ENCODE assay signal across 8 cellular contexts in the genomic region with DNA sequence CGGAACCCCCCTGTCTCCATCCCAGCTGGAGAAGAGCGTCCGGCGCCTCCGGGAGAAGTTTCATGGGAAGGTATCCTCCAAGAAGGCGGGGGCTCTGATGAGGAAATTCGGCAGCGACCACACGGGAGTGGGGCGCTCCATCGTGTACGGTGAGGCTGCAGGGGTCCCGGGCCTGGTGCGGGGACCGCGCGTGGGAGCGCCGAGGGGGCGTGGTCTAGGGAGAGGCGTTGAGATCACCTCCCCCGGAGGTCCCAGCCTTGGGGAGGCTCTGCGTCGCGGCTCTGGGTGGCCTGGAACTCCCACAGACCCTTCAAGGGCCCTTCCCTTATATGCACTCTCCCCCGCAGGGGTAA. TPM values are rescaled to one million over a fixed set of nuclear protein-coding genes. Genes with fewer than 3 reads are reported as not detected.
DNase-seq lines count a peak whose midpoint lies in the region; ATAC-seq, FAIRE-seq and TF ChIP-seq lines count a peak whose summit lies in the region.

No MANE protein-coding gene starts in this region.

- H3K27me3 ChIP-seq in BLaER1 treated with 17β-estradiol and CSF1 and Interleukin-3, amounts not matched to agents 10 nM and 100 nM: no peaks in the 10 kb centered on the region
- no peaks in the 10 kb centered on the region for H3K27me3 ChIP-seq in duodenal mucosa (ENCODE audit: control insufficient read depth in 1 of 2, insufficient read depth in 2 of 2, low read length in 2 of 2)
- no peaks in the 10 kb centered on the region for H3K27me3 ChIP-seq in vagina

- H3K4me3 Mint-ChIP-seq in T-helper 1 cell treated with Interleukin-12 subunit alpha and Interleukin-12 subunit beta and Interleukin-4 antibody, amounts not matched to agents 30 μg/mL and 1 μg/mL, for 36 hours: peak overlapping the region; percentile 87
- H3K4me3 Mint-ChIP-seq in naive thymus-derived CD8-positive, alpha-beta T cell: peak overlapping the region; percentile 70 to 94 (median 84)

- H3K36me3 Mint-ChIP-seq in T-helper 1 cell treated with Interleukin-12 subunit alpha and Interleukin-12 subunit beta and Interleukin-4 antibody, amounts not matched to agents 30 μg/mL and 1 μg/mL, for 36 hours (ENCODE audit: low read depth): peaks cover 22% of the 10 kb centered on the region
- peaks cover 0 to 25% (median 0%) of the 10 kb centered on the region in 3 donors for H3K36me3 Mint-ChIP-seq in naive thymus-derived CD8-positive, alpha-beta T cell

- peaks cover 7 to 28% (median 19%) of the 10 kb centered on the region in 10 experiments for H3K4me1 ChIP-seq in BLaER1 treated with 17β-estradiol and CSF1 and Interleukin-3, amounts not matched to agents 10 nM and 100 nM
- peaks cover 4 to 5% of the 10 kb centered on the region in 2 donors for H3K4me1 ChIP-seq in duodenal mucosa (ENCODE audit: control insufficient read depth in 1 of 2, insufficient read depth in 2 of 2, low read length in 2 of 2)
- H3K4me1 ChIP-seq in vagina: peaks cover 11% of the 10 kb centered on the region

- in situ Hi-C loops in KBM-7 (cut with MboI; ENCODE audit: low pct_unique_long_range_greater_than_20kb, low sequenced_read_pairs): no loop called here

- POLR2A ChIA-PET in naive thymus-derived CD8-positive, alpha-beta T cell (lab: Charles Lee): interaction anchor here (1.0 kb wide), 1 partner anchor 11 kb away, joined by 3 read pairs; no protein-coding TSS in a partner anchor

- no peak for TF ChIP-seq POLR2A in vagina (IDR thresholded peaks at IDR 0.05)

- TF ChIP-seq CTCF in vagina (IDR thresholded peaks at IDR 0.05): no peak

- ATAC-seq in naive thymus-derived CD8-positive, alpha-beta T cell: peak; percentile 17 to 24

- H3K36me3 ChIP-seq in BLaER1 treated with 17β-estradiol and CSF1 and Interleukin-3, amounts not matched to agents 10 nM and 100 nM: peaks cover 8 to 31% (median 20%) of the 10 kb centered on the region in 11 experiments; a peak in 19 of 22 replicates
- H3K36me3 ChIP-seq in duodenal mucosa (ENCODE audit: control insufficient read depth in 1 of 2, insufficient read depth in 2 of 2, low read length in 2 of 2) (peaks cover 10 to 24% of the 10 kb centered on the region in 2 donors), vagina (peaks cover 0 to 12% of the 10 kb centered on the region in 2 donors)

- H3K9me3 Mint-ChIP-seq in T-helper 1 cell treated with Interleukin-12 subunit alpha and Interleukin-12 subunit beta and Interleukin-4 antibody, amounts not matched to agents 30 μg/mL and 1 μg/mL, for 36 hours: no peaks in the 10 kb centered on the region
- no peaks in the 10 kb centered on the region for H3K9me3 Mint-ChIP-seq in naive thymus-derived CD8-positive, alpha-beta T cell

- peak overlapping the region; percentile 84 to 98 (median 96) for H3K4me2 ChIP-seq in BLaER1 treated with 17β-estradiol and CSF1 and Interleukin-3, amounts not matched to agents 10 nM and 100 nM

- peak overlapping the region; percentile 78 to 91 (median 88) for H3K9ac ChIP-seq in BLaER1 treated with 17β-estradiol and CSF1 and Interleukin-3, amounts not matched to agents 10 nM and 100 nM
- H3K9ac ChIP-seq in duodenal mucosa (ENCODE audit: low read depth in 1 of 2, low read length in 2 of 2): peak overlapping the region in 1 of 2 donors; percentile 88

- H3K4me3 ChIP-seq in BLaER1 treated with 17β-estradiol and CSF1 and Interleukin-3, amounts not matched to agents 10 nM and 100 nM: peak overlapping the region; percentile 78 to 100 (median 97)
- H3K4me3 ChIP-seq in duodenal mucosa (ENCODE audit: low read depth in 1 of 2, low read length in 2 of 2) (peak overlapping the region; percentile 75 to 86), vagina (peak overlapping the region; percentile 93 to 98)

- peak overlapping the region; percentile 73 for H3K27ac Mint-ChIP-seq in T-helper 1 cell treated with Interleukin-12 subunit alpha and Interleukin-12 subunit beta and Interleukin-4 antibody, amounts not matched to agents 30 μg/mL and 1 μg/mL, for 36 hours
- peak overlapping the region in 9 of 10 donors; percentile 52 to 91 (median 74) for H3K27ac Mint-ChIP-seq in naive thymus-derived CD8-positive, alpha-beta T cell

- H3K27ac ChIP-seq in BLaER1 treated with 17β-estradiol and CSF1 and Interleukin-3, amounts not matched to agents 10 nM and 100 nM: peak overlapping the region; percentile 75 to 89 (median 87); a peak in 20 of 22 replicates
- H3K27ac ChIP-seq in duodenal mucosa (ENCODE audit: low read depth, low read length): no peak overlapping the region
- peak overlapping the region; percentile 96 for H3K27ac ChIP-seq in vagina

- no peak for FAIRE-seq in RCC 7860 (lab: Jason Lieb, UNC)

- H3K27me3 Mint-ChIP-seq in T-helper 1 cell treated with Interleukin-12 subunit alpha and Interleukin-12 subunit beta and Interleukin-4 antibody, amounts not matched to agents 30 μg/mL and 1 μg/mL, for 36 hours (ENCODE audit: low read depth): no peaks in the 10 kb centered on the region
- no peaks in the 10 kb centered on the region for H3K27me3 Mint-ChIP-seq in naive thymus-derived CD8-positive, alpha-beta T cell

- no peaks in the 10 kb centered on the region for H3K9me3 ChIP-seq in BLaER1 treated with 17β-estradiol and CSF1 and Interleukin-3, amounts not matched to agents 10 nM and 100 nM (replicated peaks in 1 of 11)
- no peaks in the 10 kb centered on the region for H3K9me3 ChIP-seq in duodenal mucosa (ENCODE audit: control insufficient read depth in 1 of 2, low read length in 2 of 2)
- H3K9me3 ChIP-seq in vagina: no peaks in the 10 kb centered on the region

- intact Hi-C loops in vagina (cut with DNase I): no loop called here

- H3K4me1 Mint-ChIP-seq in T-helper 1 cell treated with Interleukin-12 subunit alpha and Interleukin-12 subunit beta and Interleukin-4 antibody, amounts not matched to agents 30 μg/mL and 1 μg/mL, for 36 hours (ENCODE audit: low read depth): peaks cover 12% of the 10 kb centered on the region
- peaks cover 12 to 23% (median 13%) of the 10 kb centered on the region in 4 donors for H3K4me1 Mint-ChIP-seq in naive thymus-derived CD8-positive, alpha-beta T cell

- peak in 3 of 10 donors; percentile 30 to 49 (median 30) for DNase-seq in naive thymus-derived CD8-positive, alpha-beta T cell
- peak in 1 of 2 donors; percentile 84 for DNase-seq in vagina (ENCODE audit: extremely low spot score in 2 of 2)
- no peak for DNase-seq in KBM-7
- no peak for DNase-seq in DMS53 (lab: John Stamatoyannopoulos, UW)
- no peak for DNase-seq in RCC 7860 (ENCODE audit: low spot score)

- H4K20me1 ChIP-seq in BLaER1 treated with 17β-estradiol and CSF1 and Interleukin-3, amounts not matched to agents 10 nM and 100 nM: peaks cover 0 to 7% (median 0%) of the 10 kb centered on the region in 11 experiments; a peak in 4 of 22 replicates

RNA-seq across cellular contexts. Expression of gene SHFL, which starts 0.8 kb away (rescaled TPM):
- total RNA-seq in naive thymus-derived CD8-positive, alpha-beta T cell: 100 to 1,000 TPM; 109 to 113 TPM
- 10 to 100 TPM; 32.0 to 51.3 (median 34.6) TPM for polyA plus RNA-seq in naive thymus-derived CD8-positive, alpha-beta T cell
- 46.9 TPM for total RNA-seq in vagina

RNA-seq across cellular contexts. Expression of gene ANGPTL6, which starts 15.6 kb away (rescaled TPM):
- 1 to 10 TPM; 1.3 to 1.8 TPM for total RNA-seq in naive thymus-derived CD8-positive, alpha-beta T cell
- under 1 TPM; 0.54 to 0.82 (median 0.65) TPM for polyA plus RNA-seq in naive thymus-derived CD8-positive, alpha-beta T cell
- total RNA-seq in vagina: not detected

RNA-seq across cellular contexts. Expression of gene PPAN, which starts 19.3 kb away (rescaled TPM):
- 100 to 1,000 TPM; 109 to 122 TPM for total RNA-seq in naive thymus-derived CD8-positive, alpha-beta T cell
- polyA plus RNA-seq in naive thymus-derived CD8-positive, alpha-beta T cell: 10 to 100 TPM; 15.7 to 42.7 (median 25.8) TPM
- 55.2 TPM for total RNA-seq in vagina

RNA-seq across cellular contexts. Expression of gene P2RY11, which starts 24.6 kb away (rescaled TPM):
- 10 to 100 TPM; 61.4 to 68.0 TPM for total RNA-seq in naive thymus-derived CD8-positive, alpha-beta T cell
- 1 to 10 TPM; 2.2 to 4.2 (median 2.9) TPM for polyA plus RNA-seq in naive thymus-derived CD8-positive, alpha-beta T cell
- total RNA-seq in vagina: 9.1 TPM

RNA-seq across cellular contexts. Expression of gene EIF3G, which starts 32.8 kb away (rescaled TPM):
- total RNA-seq in naive thymus-derived CD8-positive, alpha-beta T cell: 100 to 1,000 TPM; 363 to 378 TPM
- polyA plus RNA-seq in naive thymus-derived CD8-positive, alpha-beta T cell: 100 to 1,000 TPM; 226 to 282 (median 269) TPM
- total RNA-seq in vagina: 249 TPM
